ENCODE assay signal across 2 cellular contexts in the genomic region with DNA sequence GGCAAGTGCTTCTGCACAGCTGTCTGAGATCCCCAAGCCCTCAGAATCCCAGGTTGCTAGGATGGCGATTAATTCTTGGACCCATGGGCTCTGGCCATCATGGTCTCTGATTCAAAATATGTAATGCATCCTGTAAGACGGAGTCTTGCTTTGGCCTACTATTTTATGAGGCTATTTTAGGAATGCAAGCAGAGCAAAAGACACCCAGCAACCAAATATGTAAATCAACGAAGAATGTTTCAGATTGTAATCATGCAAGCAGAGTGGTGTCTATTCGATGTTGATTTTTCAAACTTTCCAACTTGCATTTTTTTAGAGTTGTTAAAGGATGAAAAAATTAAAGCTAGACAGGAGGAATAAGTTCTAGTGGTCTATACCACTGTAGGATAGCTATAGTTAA.
TF ChIP-seq lines count a peak whose summit lies in the region.

No MANE protein-coding gene starts in this region.

TF ChIP-seq in SK-N-SH, 30 proteins besides CTCF, POLR2A, EP300 and RAD21 (continued from another document):
- TF ChIP-seq, protein P1, sequence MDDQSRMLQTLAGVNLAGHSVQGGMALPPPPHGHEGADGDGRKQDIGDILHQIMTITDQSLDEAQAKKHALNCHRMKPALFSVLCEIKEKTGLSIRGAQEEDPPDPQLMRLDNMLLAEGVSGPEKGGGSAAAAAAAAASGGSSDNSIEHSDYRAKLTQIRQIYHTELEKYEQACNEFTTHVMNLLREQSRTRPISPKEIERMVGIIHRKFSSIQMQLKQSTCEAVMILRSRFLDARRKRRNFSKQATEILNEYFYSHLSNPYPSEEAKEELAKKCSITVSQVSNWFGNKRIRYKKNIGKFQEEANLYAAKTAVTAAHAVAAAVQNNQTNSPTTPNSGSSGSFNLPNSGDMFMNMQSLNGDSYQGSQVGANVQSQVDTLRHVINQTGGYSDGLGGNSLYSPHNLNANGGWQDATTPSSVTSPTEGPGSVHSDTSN (IDR thresholded peaks at IDR 0.05), result no peak
- TF ChIP-seq MEF2A (IDR thresholded peaks at IDR 0.05; ENCODE audit: borderline replicate concordance, low read depth) (no peak), TAF1 (IDR thresholded peaks at IDR 0.05; ENCODE audit: borderline replicate concordance, low read depth, low read length) (no peak), GATA2 (CRISPR knock-in tag; IDR thresholded peaks at IDR 0.05) (no peak)
- TF ChIP-seq, protein P2, sequence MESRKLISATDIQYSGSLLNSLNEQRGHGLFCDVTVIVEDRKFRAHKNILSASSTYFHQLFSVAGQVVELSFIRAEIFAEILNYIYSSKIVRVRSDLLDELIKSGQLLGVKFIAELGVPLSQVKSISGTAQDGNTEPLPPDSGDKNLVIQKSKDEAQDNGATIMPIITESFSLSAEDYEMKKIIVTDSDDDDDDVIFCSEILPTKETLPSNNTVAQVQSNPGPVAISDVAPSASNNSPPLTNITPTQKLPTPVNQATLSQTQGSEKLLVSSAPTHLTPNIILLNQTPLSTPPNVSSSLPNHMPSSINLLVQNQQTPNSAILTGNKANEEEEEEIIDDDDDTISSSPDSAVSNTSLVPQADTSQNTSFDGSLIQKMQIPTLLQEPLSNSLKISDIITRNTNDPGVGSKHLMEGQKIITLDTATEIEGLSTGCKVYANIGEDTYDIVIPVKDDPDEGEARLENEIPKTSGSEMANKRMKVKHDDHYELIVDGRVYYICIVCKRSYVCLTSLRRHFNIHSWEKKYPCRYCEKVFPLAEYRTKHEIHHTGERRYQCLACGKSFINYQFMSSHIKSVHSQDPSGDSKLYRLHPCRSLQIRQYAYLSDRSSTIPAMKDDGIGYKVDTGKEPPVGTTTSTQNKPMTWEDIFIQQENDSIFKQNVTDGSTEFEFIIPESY (IDR thresholded peaks at IDR 0.05; ENCODE audit: borderline replicate concordance, low read depth), result no peak
- TF ChIP-seq, protein P3, sequence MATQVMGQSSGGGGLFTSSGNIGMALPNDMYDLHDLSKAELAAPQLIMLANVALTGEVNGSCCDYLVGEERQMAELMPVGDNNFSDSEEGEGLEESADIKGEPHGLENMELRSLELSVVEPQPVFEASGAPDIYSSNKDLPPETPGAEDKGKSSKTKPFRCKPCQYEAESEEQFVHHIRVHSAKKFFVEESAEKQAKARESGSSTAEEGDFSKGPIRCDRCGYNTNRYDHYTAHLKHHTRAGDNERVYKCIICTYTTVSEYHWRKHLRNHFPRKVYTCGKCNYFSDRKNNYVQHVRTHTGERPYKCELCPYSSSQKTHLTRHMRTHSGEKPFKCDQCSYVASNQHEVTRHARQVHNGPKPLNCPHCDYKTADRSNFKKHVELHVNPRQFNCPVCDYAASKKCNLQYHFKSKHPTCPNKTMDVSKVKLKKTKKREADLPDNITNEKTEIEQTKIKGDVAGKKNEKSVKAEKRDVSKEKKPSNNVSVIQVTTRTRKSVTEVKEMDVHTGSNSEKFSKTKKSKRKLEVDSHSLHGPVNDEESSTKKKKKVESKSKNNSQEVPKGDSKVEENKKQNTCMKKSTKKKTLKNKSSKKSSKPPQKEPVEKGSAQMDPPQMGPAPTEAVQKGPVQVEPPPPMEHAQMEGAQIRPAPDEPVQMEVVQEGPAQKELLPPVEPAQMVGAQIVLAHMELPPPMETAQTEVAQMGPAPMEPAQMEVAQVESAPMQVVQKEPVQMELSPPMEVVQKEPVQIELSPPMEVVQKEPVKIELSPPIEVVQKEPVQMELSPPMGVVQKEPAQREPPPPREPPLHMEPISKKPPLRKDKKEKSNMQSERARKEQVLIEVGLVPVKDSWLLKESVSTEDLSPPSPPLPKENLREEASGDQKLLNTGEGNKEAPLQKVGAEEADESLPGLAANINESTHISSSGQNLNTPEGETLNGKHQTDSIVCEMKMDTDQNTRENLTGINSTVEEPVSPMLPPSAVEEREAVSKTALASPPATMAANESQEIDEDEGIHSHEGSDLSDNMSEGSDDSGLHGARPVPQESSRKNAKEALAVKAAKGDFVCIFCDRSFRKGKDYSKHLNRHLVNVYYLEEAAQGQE (IDR thresholded peaks at IDR 0.05; ENCODE audit: low read depth, low read length), result no peak
- TF ChIP-seq, protein P4, sequence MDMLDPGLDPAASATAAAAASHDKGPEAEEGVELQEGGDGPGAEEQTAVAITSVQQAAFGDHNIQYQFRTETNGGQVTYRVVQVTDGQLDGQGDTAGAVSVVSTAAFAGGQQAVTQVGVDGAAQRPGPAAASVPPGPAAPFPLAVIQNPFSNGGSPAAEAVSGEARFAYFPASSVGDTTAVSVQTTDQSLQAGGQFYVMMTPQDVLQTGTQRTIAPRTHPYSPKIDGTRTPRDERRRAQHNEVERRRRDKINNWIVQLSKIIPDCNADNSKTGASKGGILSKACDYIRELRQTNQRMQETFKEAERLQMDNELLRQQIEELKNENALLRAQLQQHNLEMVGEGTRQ (IDR thresholded peaks at IDR 0.05; ENCODE audit: borderline replicate concordance, low read depth, low read length), result no peak

TF ChIP-seq in SK-N-SH treated with all-trans-retinoic acid at 6 μM for 48 hours, 23 proteins besides CTCF, POLR2A, EP300 and RAD21:
- TF ChIP-seq, protein P5, sequence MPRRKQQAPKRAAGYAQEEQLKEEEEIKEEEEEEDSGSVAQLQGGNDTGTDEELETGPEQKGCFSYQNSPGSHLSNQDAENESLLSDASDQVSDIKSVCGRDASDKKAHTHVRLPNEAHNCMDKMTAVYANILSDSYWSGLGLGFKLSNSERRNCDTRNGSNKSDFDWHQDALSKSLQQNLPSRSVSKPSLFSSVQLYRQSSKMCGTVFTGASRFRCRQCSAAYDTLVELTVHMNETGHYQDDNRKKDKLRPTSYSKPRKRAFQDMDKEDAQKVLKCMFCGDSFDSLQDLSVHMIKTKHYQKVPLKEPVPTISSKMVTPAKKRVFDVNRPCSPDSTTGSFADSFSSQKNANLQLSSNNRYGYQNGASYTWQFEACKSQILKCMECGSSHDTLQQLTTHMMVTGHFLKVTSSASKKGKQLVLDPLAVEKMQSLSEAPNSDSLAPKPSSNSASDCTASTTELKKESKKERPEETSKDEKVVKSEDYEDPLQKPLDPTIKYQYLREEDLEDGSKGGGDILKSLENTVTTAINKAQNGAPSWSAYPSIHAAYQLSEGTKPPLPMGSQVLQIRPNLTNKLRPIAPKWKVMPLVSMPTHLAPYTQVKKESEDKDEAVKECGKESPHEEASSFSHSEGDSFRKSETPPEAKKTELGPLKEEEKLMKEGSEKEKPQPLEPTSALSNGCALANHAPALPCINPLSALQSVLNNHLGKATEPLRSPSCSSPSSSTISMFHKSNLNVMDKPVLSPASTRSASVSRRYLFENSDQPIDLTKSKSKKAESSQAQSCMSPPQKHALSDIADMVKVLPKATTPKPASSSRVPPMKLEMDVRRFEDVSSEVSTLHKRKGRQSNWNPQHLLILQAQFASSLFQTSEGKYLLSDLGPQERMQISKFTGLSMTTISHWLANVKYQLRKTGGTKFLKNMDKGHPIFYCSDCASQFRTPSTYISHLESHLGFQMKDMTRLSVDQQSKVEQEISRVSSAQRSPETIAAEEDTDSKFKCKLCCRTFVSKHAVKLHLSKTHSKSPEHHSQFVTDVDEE (CRISPR knock-in tag; IDR thresholded peaks at IDR 0.05), result no peak
- no peak for TF ChIP-seq BACH2 (CRISPR knock-in tag; IDR thresholded peaks at IDR 0.05; ENCODE audit: borderline replicate concordance)
- TF ChIP-seq ZC3H10 (CRISPR knock-in tag; IDR thresholded peaks at IDR 0.05), result no peak
- TF ChIP-seq OSR1 (CRISPR knock-in tag; IDR thresholded peaks at IDR 0.05), result no peak
TF ChIP-seq in SK-N-SH treated with all-trans-retinoic acid at 6 μM for 48 hours: peak in this region for 0.
